Comparison of ENCODE assay signal across 8 cellular contexts in genomic region chr1:85259866-85260345, GRCh38. TPM values are rescaled to one million over a fixed set of nuclear protein-coding genes. Genes with fewer than 3 reads are reported as not detected.
DNase-seq lines count a peak whose midpoint lies in the region; ATAC-seq and TF ChIP-seq lines count a peak whose summit lies in the region.

No MANE protein-coding gene starts in this region.

- H2BK15ac ChIP-seq in IMR-90 (ENCODE audit: low read depth, low read length): peak overlapping the region; percentile 4; the same call in 1 of the 3 replicates

- POLR2A ChIA-PET in IMR-90 (lab: Charles Lee; ENCODE audit: unreplicated experiment): no interaction called here

- intact Hi-C loops in IMR-90 (cut with micrococcal nuclease): loop anchor here (1.0 to 2.0 kb wide), 2 partner anchors 59 to 315 kb away; partner anchors contain the start of gene SYDE2

- 24% methylated on average over 4 of the region's 8 CpGs; no CpG with 5 or more reads in 1 of the 2 experiments for WGBS in IMR-90 (ENCODE audit: extremely low coverage in 2 of 2, insufficient read length in 1 of 2), 2 experiments

- H2AFZ ChIP-seq in IMR-90 (replicated peaks; ENCODE audit: low read length, poor library complexity): peak overlapping the region; percentile 97

- H2AK5ac ChIP-seq in IMR-90 (ENCODE audit: low read depth, low read length): peak overlapping the region; percentile 7; the same call in 1 of the 2 replicates

- H3K9me1 ChIP-seq in IMR-90 (ENCODE audit: insufficient read depth, low read length): 0 out of 2 replicates have a peak, but pooled peaks cover 2% of the 10 kb centered on the region

- H4K91ac ChIP-seq in IMR-90 (ENCODE audit: insufficient read depth, low read depth, low read length): peak overlapping the region; percentile 4

- no peaks in the 10 kb centered on the region for H3K27me3 ChIP-seq in IMR-90 (ENCODE audit: control insufficient read depth, insufficient read depth, low read length)

- peak overlapping the region; percentile 80 to 93 for H4K8ac ChIP-seq in IMR-90 (ENCODE audit: low read depth in 2 of 2, low read length in 2 of 2)

- H3K27ac Mint-ChIP-seq in memory B cell: peak overlapping the region; percentile 88

- H3K36me3 Mint-ChIP-seq in memory B cell: peaks cover 24% of the 10 kb centered on the region

- no peak for TF ChIP-seq RAD21 in IMR-90 (IDR thresholded peaks at IDR 0.05; ENCODE audit: low read length)

- in situ Hi-C loops in IMR-90 (cut with MboI; ENCODE audit: low sequenced_read_pairs): loop anchor here (5.0 kb wide), 1 partner anchor 313 kb away; no protein-coding TSS in a partner anchor

- peaks cover 9 to 19% of the 10 kb centered on the region in 2 experiments for H3K79me1 ChIP-seq in IMR-90 (ENCODE audit: low read depth in 1 of 2, low read length in 2 of 2)

- H3K4me1 Mint-ChIP-seq in memory B cell: peaks cover 23% of the 10 kb centered on the region

- H2BK120ac ChIP-seq in IMR-90 (ENCODE audit: low read depth, low read length): peak overlapping the region; percentile 79

- H4K20me1 ChIP-seq in IMR-90 (ENCODE audit: insufficient read depth, low read length): peaks cover 13% of the 10 kb centered on the region; the same call in 1 of the 2 replicates

- peak overlapping the region; percentile 81 for H3K4me2 ChIP-seq in IMR-90 (ENCODE audit: low read depth, low read length)

- peak overlapping the region; percentile 51 for H3K4ac ChIP-seq in IMR-90 (ENCODE audit: low read depth, low read length)

- H3K36me3 ChIP-seq in IMR-90 (ENCODE audit: control insufficient read depth, insufficient read depth, low read length): peaks cover 9% of the 10 kb centered on the region

- no peak for TF ChIP-seq CTCF in IMR-90 (conservative IDR thresholded peaks at IDR 0.05; ENCODE audit: low read depth, low read length)

- DNase-seq in Ammon's horn (ENCODE audit: low spot score) (peak; percentile 40), IMR-90 (peak; percentile 62), caudate nucleus (lab: John Stamatoyannopoulos, UW) (peak in 3 of 61 donors; percentile 26 to 40 (median 38)), memory B cell (ENCODE audit: low spot score in 2 of 2) (no peak), OCI-M2 (lab: John Stamatoyannopoulos, UW; ENCODE audit: unreplicated experiment) (no peak), mucosa of gallbladder (ENCODE audit: low spot score) (no peak), NCI-H1092 (lab: John Stamatoyannopoulos, UW) (no peak)

- peak; percentile 65 for TF ChIP-seq POLR2A in IMR-90 (IDR thresholded peaks at IDR 0.05; ENCODE audit: low read depth, low read length)

- H3K9me3 ChIP-seq in IMR-90 (ENCODE audit: control insufficient read depth, insufficient read depth, low read length): no peaks in the 10 kb centered on the region

- H3K23ac ChIP-seq in IMR-90 (ENCODE audit: low read depth, low read length): peak overlapping the region; percentile 92; the same call in 1 of the 2 replicates

- no peaks in the 10 kb centered on the region for H3K27me3 Mint-ChIP-seq in memory B cell

- H3K56ac ChIP-seq in IMR-90 (ENCODE audit: extremely low read depth, insufficient read depth, low read length): peak overlapping the region; percentile 29

- peak overlapping the region; percentile 57 for H4K5ac ChIP-seq in IMR-90 (ENCODE audit: low read depth, low read length)

- H3K9ac ChIP-seq in IMR-90 (ENCODE audit: low read depth, low read length): peak overlapping the region; percentile 60

- H3K27ac ChIP-seq in IMR-90 (ENCODE audit: insufficient read depth, low read length): peak overlapping the region; percentile 38; the same call in 1 of the 2 replicates
- peak overlapping the region; percentile 12 for H3K27ac ChIP-seq in caudate nucleus (ENCODE audit: low read depth, low read length)

- H3K4me3 Mint-ChIP-seq in memory B cell: peak overlapping the region; percentile 99

- CTCF ChIA-PET in IMR-90 (lab: Yijun Ruan, JAX): interaction anchor here (0.6 to 3.1 kb wide), 12 partner anchors 9 to 433 kb away, joined by 3 to 38 read pairs (median 4); partner anchors contain the start of gene BCL10

- H3K4me1 ChIP-seq in IMR-90 (ENCODE audit: control insufficient read depth, insufficient read depth, low read length): peaks cover 3% of the 10 kb centered on the region; the same call in 1 of the 2 replicates

- ATAC-seq in IMR-90 (ENCODE audit: low read depth): peak; percentile 30
- ATAC-seq in memory B cell (ENCODE audit: low read depth): no peak
- no peak for ATAC-seq in HG02840 (IDR thresholded peaks at IDR 0.05; ENCODE audit: low FRiP score, unreplicated experiment)

- BruUV-seq in IMR-90 (replicated peaks; lab: Mats Ljungman, UMichigan): no TSS peak

- dilution Hi-C loops in IMR-90 (cut with HindIII; ENCODE audit: low sequenced_read_pairs, unreplicated experiment): no loop called here

- H2BK20ac ChIP-seq in IMR-90 (ENCODE audit: low read depth, low read length): 0 out of 2 replicates have a peak overlapping the region, but pooled peaks have one; percentile 35

- no peak overlapping the region for H2AK9ac ChIP-seq in IMR-90 (replicated peaks; ENCODE audit: low read depth, low read length, poor library complexity)

- peak overlapping the region; percentile 45 for H3K18ac ChIP-seq in IMR-90 (ENCODE audit: low read depth, low read length)

- H2BK5ac ChIP-seq in IMR-90 (ENCODE audit: low read depth, low read length, poor library complexity, severe bottlenecking): peak overlapping the region; percentile 71

- H3K9me3 Mint-ChIP-seq in memory B cell: peaks cover 1% of the 10 kb centered on the region

- peak overlapping the region; percentile 83 for H3K4me3 ChIP-seq in IMR-90 (ENCODE audit: insufficient read depth, low read depth, low read length)

- peak overlapping the region; percentile 51 for H3K14ac ChIP-seq in IMR-90 (replicated peaks; ENCODE audit: low read depth, low read length)

TF ChIP-seq in IMR-90, 13 proteins besides CTCF, POLR2A, EP300 and RAD21:
- TF ChIP-seq USF2 (IDR thresholded peaks at IDR 0.05; ENCODE audit: low read depth, low read length) (no peak), RFX5 (IDR thresholded peaks at IDR 0.05; ENCODE audit: low read depth, low read length) (no peak), ELK1 (IDR thresholded peaks at IDR 0.05; ENCODE audit: borderline replicate concordance, low read depth, low read length) (no peak), CHD1 (IDR thresholded peaks at IDR 0.05; ENCODE audit: low read depth, low read length) (no peak), RCOR1 (IDR thresholded peaks at IDR 0.05; ENCODE audit: insufficient replicate concordance, low read length) (no peak), NFE2L2 (IDR thresholded peaks at IDR 0.05; ENCODE audit: low read depth, low read length) (no peak), FOS (IDR thresholded peaks at IDR 0.05; ENCODE audit: low read depth, low read length) (no peak), BHLHE40 (IDR thresholded peaks at IDR 0.05; ENCODE audit: low read depth, low read length) (no peak), MAFK (IDR thresholded peaks at IDR 0.05; ENCODE audit: low read depth, low read length) (no peak), MXI1 (IDR thresholded peaks at IDR 0.05; ENCODE audit: borderline replicate concordance, low read depth, low read length) (no peak), SMC3 (IDR thresholded peaks at IDR 0.05; ENCODE audit: low read depth, low read length) (no peak), CEBPB (IDR thresholded peaks at IDR 0.05; ENCODE audit: low read depth, low read length) (no peak), MAZ (IDR thresholded peaks at IDR 0.05; ENCODE audit: borderline replicate concordance, low read depth, low read length) (no peak)

RNA-seq across cellular contexts. Expression of gene C1orf52, which starts 0.4 kb away (rescaled TPM):
- total RNA-seq in IMR-90 (2012; rRNA removed) (16.3 and 23.1 TPM in 2 replicates), mucosa of gallbladder (18.6 TPM)
- polyA plus RNA-seq in IMR-90 (2012; rRNA removed): 31.3 and 33.5 TPM in 2 replicates
- polyA plus RNA-seq in IMR-90 (2012; cell fraction: cytosol; rRNA removed): 22.6 and 25.9 TPM in 2 replicates
- 36.7 and 40.2 TPM in 2 replicates for polyA plus RNA-seq in IMR-90 (2012; cell fraction: nucleus; rRNA removed; ENCODE audit: low replicate concordance)

RNA-seq across cellular contexts. Expression of gene BCL10, which starts 16.5 kb away (rescaled TPM):
- total RNA-seq in IMR-90 (2012; rRNA removed) (30.5 and 51.4 TPM in 2 replicates), mucosa of gallbladder (28.9 TPM)
- 11.2 and 15.3 TPM in 2 replicates for polyA plus RNA-seq in IMR-90 (2012; rRNA removed)
- polyA plus RNA-seq in IMR-90 (2012; cell fraction: cytosol; rRNA removed): 3.2 and 4.2 TPM in 2 replicates
- polyA plus RNA-seq in IMR-90 (2012; cell fraction: nucleus; rRNA removed; ENCODE audit: low replicate concordance): 4.7 and 10.9 TPM in 2 replicates

RNA-seq across cellular contexts. Expression of gene SYDE2, which starts 59.1 kb away (rescaled TPM):
- total RNA-seq in IMR-90 (2012; rRNA removed) (10.0 and 11.7 TPM in 2 replicates), mucosa of gallbladder (19.8 TPM)
- 1.7 and 1.8 TPM in 2 replicates for polyA plus RNA-seq in IMR-90 (2012; rRNA removed)
- polyA plus RNA-seq in IMR-90 (2012; cell fraction: cytosol; rRNA removed): 0.53 and 0.58 TPM in 2 replicates
- polyA plus RNA-seq in IMR-90 (2012; cell fraction: nucleus; rRNA removed; ENCODE audit: low replicate concordance): 1.1 and 2.6 TPM in 2 replicates

Comparison
In these comparisons a context has a peak if more than half of its experiments do, and no peak if none do; other contexts are left out.
1. DNase-seq: peak in Ammon's horn (single experiment) and IMR-90 (single experiment); none in memory B cell (0 of 2), OCI-M2 (single experiment), mucosa of gallbladder (single experiment) and NCI-H1092 (single experiment).